In genomic region chr5:181198905-181199519, GRCh38 we compare ENCODE assay signal across 12 cellular contexts. TPM values are rescaled to one million over a fixed set of nuclear protein-coding genes. Genes with fewer than 3 reads are reported as not detected.
DNase-seq lines count a peak whose midpoint lies in the region; ATAC-seq, FAIRE-seq and TF ChIP-seq lines count a peak whose summit lies in the region.
"Had no signal": no experiment of that assay in that cellular context is flagged by ENCODE, and none has a peak within 500 bp of the region (broad histone marks: within the 10 kb centered on the region; RNA-seq: fewer than 3 reads in every experiment).

No MANE protein-coding gene starts in this region.

- H3K27me3 ChIP-seq in GM06990 (replicated peaks; ENCODE audit: control insufficient read depth, insufficient read depth, low read length), result no peaks in the 10 kb centered on the region; the same call in none of the 2 replicates
- no peaks in the 10 kb centered on the region for H3K27me3 ChIP-seq in Karpas-422 (ENCODE audit: low read length)
- no peaks in the 10 kb centered on the region for H3K27me3 ChIP-seq in effector memory CD4-positive, alpha-beta T cell (replicated peaks; ENCODE audit: control insufficient read depth, insufficient read depth, low read length, poor library complexity, severe bottlenecking)
- H3K27me3 ChIP-seq in left lung, result peaks cover 0 to 7% of the 10 kb centered on the region in 2 donors

- DNase-seq in GM06990 (ENCODE audit: extremely low read depth, insufficient read length), result peak; percentile 59
- no peak for DNase-seq in Karpas-422
- DNase-seq in NCI-H226, result no peak
- no peak for DNase-seq in effector memory CD4-positive, alpha-beta T cell
- DNase-seq in HTR-8/SVneo (ENCODE audit: insufficient read length, low spot score), result no peak
- DNase-seq in left lung, result no peak
- DNase-seq: activated CD8-positive, alpha-beta T cell treated with anti-CD3 and anti-CD28 coated beads for 36 hours; GF-D8 had no signal

- H3K4me1 ChIP-seq in Karpas-422 (ENCODE audit: low read length) (peaks cover 38% of the 10 kb centered on the region), left lung (peaks cover 7 to 15% of the 10 kb centered on the region in 2 donors)
- peaks cover 5% of the 10 kb centered on the region for H3K4me1 ChIP-seq in effector memory CD4-positive, alpha-beta T cell (ENCODE audit: control insufficient read depth, insufficient read depth, low read length, poor library complexity, severe bottlenecking)

- no peak overlapping the region for H3K4me3 ChIP-seq in GM06990 (replicated peaks; ENCODE audit: low read depth, low read length)
- H3K4me3 ChIP-seq in Karpas-422 (ENCODE audit: low read length), result no peak overlapping the region
- H3K4me3 ChIP-seq in effector memory CD4-positive, alpha-beta T cell (ENCODE audit: insufficient read depth, low read depth, low read length, poor library complexity, severe bottlenecking), result no peak overlapping the region
- H3K4me3 ChIP-seq in left lung, result no peak overlapping the region

- no peak for FAIRE-seq in HTR-8/SVneo (lab: Jason Lieb, UNC)

- H3K9me3 ChIP-seq in Karpas-422 (ENCODE audit: low read length), result no peaks in the 10 kb centered on the region
- no peaks in the 10 kb centered on the region for H3K9me3 ChIP-seq in effector memory CD4-positive, alpha-beta T cell (ENCODE audit: control insufficient read depth, low read length)
- no peaks in the 10 kb centered on the region for H3K9me3 ChIP-seq in left lung

- intact Hi-C loops in left lung (cut with DNase I), result no loop called here

- no peaks in the 10 kb centered on the region for H3K79me2 ChIP-seq in Karpas-422 (ENCODE audit: low read length)

- H2AFZ ChIP-seq in Karpas-422 (ENCODE audit: low read length), result no peak overlapping the region

- TF ChIP-seq CTCF in GM06990 (IDR thresholded peaks at IDR 0.05; ENCODE audit: insufficient read depth, low read length, poor library complexity, severe bottlenecking) (no peak), left lung (IDR thresholded peaks at IDR 0.05) (no peak)

- ATAC-seq in GM19438 (IDR thresholded peaks at IDR 0.05; ENCODE audit: low read depth, unreplicated experiment) (peak; percentile 49), HG02870 (IDR thresholded peaks at IDR 0.05; ENCODE audit: unreplicated experiment) (peak; percentile 49), left lung (no peak)
- ATAC-seq: activated CD8-positive, alpha-beta T cell treated with anti-CD3 and anti-CD28 coated beads for 36 hours; left lobe of liver had no signal

- no peaks in the 10 kb centered on the region for H4K20me1 ChIP-seq in Karpas-422 (ENCODE audit: insufficient read depth, low read depth, low read length)

- no peak overlapping the region for H3K9ac ChIP-seq in Karpas-422 (ENCODE audit: low read length)

- H3K36me3 ChIP-seq in GM06990 (ENCODE audit: control insufficient read depth, insufficient read depth, low read length) (no peaks in the 10 kb centered on the region), Karpas-422 (ENCODE audit: insufficient read depth, low read length) (no peaks in the 10 kb centered on the region), left lung (no peaks in the 10 kb centered on the region)
- no peaks in the 10 kb centered on the region for H3K36me3 ChIP-seq in effector memory CD4-positive, alpha-beta T cell (ENCODE audit: control insufficient read depth, insufficient read depth, low read length)

- no peaks in the 10 kb centered on the region for H3K9me2 ChIP-seq in Karpas-422 (replicated peaks; ENCODE audit: insufficient read depth, low read length)

- peak overlapping the region; percentile 12 for H3K4me2 ChIP-seq in Karpas-422 (ENCODE audit: low read depth, low read length, poor library complexity, severe bottlenecking)

- H3K27ac ChIP-seq in Karpas-422 (ENCODE audit: low read length), result no peak overlapping the region
- H3K27ac ChIP-seq in effector memory CD4-positive, alpha-beta T cell (ENCODE audit: insufficient read depth, low read length, poor library complexity, severe bottlenecking), result no peak overlapping the region
- no peak overlapping the region for H3K27ac ChIP-seq in left lung

RNA-seq across cellular contexts. Expression of gene TRIM7, which starts 6.0 kb away (rescaled TPM):
- 2.0 TPM in 1 of 2 replicates, not detected in the other for total RNA-seq in Karpas-422 (2014; rRNA removed; shearing (Covaris generic); ENCODE audit: low replicate concordance)
- 1 to 10 TPM; 4.3 to 5.7 TPM for total RNA-seq in left lung

RNA-seq across cellular contexts. Expression of gene TRIM41, which starts 24.1 kb away (rescaled TPM):
- total RNA-seq in Karpas-422 (2014; rRNA removed; shearing (Covaris generic); ENCODE audit: low replicate concordance), result 23.6 and 46.2 TPM in 2 replicates
- total RNA-seq in left lung, result 10 to 100 TPM; 24.2 to 24.5 TPM

RNA-seq across cellular contexts. Expression of gene RACK1, which starts 44.7 kb away (rescaled TPM):
- 7,026 and 7,196 TPM in 2 replicates for total RNA-seq in Karpas-422 (2014; rRNA removed; shearing (Covaris generic); ENCODE audit: low replicate concordance)
- total RNA-seq in left lung, result 1,000 to 10,000 TPM; 1,244 to 1,308 TPM

RNA-seq across cellular contexts. Expression of gene OR2V2, which starts 51.6 kb away (rescaled TPM):
- total RNA-seq in Karpas-422 (2014; rRNA removed; shearing (Covaris generic); ENCODE audit: low replicate concordance), result not detected in 2 replicates
- not detected for total RNA-seq in left lung
- total RNA-seq: activated CD8-positive, alpha-beta T cell treated with anti-CD3 and anti-CD28 coated beads for 36 hours; HT1080; left lobe of liver had no signal
